Comparison of ENCODE assay signal across 21 cellular contexts in the genomic region with DNA sequence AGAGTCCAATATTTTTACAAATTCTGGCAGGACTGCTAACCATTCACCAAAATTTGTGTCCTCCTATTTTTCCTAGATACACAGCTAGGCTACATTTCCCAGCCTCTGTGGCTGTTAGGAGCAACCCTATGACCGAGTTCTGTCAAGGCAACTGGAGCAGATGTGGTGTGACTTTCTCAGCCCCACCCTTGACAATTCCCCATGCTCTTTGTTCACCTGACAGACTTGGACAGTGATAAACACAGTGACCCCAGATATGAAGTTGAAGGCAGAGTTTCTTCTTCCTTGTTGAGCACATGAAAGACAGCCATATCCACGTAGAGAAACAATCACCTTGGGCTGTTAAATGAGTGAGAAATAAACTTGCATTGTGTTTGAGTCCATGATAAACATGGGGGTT.
DNase-seq lines count a peak whose midpoint lies in the region; ATAC-seq, FAIRE-seq and TF ChIP-seq lines count a peak whose summit lies in the region.
"Had no signal": no experiment of that assay in that cellular context is flagged by ENCODE, and none has a peak within 500 bp of the region (broad histone marks: within the 10 kb centered on the region; RNA-seq: fewer than 3 reads in every experiment).

No MANE protein-coding gene starts in this region.

- H2AK5ac ChIP-seq in mesendoderm (ENCODE audit: low read length), result no peak overlapping the region

- no peaks in the 10 kb centered on the region for H3K36me3 ChIP-seq in hepatocyte (replicated peaks; ENCODE audit: insufficient read depth, low read depth)
- no peaks in the 10 kb centered on the region for H3K36me3 ChIP-seq in mesendoderm (ENCODE audit: control insufficient read depth, insufficient read depth, low read length)
- H3K36me3 ChIP-seq in small intestine (ENCODE audit: control insufficient read depth in 2 of 2, insufficient read depth in 2 of 2, low read length in 2 of 2), result no peaks in the 10 kb centered on the region
- no peaks in the 10 kb centered on the region for H3K36me3 ChIP-seq in upper lobe of right lung
- H3K36me3 ChIP-seq: BLaER1 treated with 17β-estradiol and CSF1 and Interleukin-3, amounts not matched to agents 10 nM and 100 nM had no signal

- no peak overlapping the region for H2BK15ac ChIP-seq in mesendoderm (replicated peaks; ENCODE audit: low read depth)

- ATAC-seq in upper lobe of right lung (no peak), HG03565 (IDR thresholded peaks at IDR 0.05; ENCODE audit: unreplicated experiment) (no peak)
- ATAC-seq: A549; CD8-positive, alpha-beta T cell had no signal

- TF ChIP-seq CTCF in hepatocyte (IDR thresholded peaks at IDR 0.05; ENCODE audit: poor library complexity), result no peak
- no peak for TF ChIP-seq CTCF in upper lobe of right lung (IDR thresholded peaks at IDR 0.05)

- H3K56ac ChIP-seq in mesendoderm (ENCODE audit: low read length), result no peak overlapping the region

- H3K27ac ChIP-seq in hepatocyte, result no peak overlapping the region
- H3K27ac ChIP-seq in mesendoderm (ENCODE audit: low read depth, low read length), result no peak overlapping the region
- no peak overlapping the region for H3K27ac ChIP-seq in small intestine (ENCODE audit: low read depth in 1 of 2, low read length in 1 of 2)
- H3K27ac ChIP-seq in upper lobe of right lung, result no peak overlapping the region
- H3K27ac ChIP-seq: 22Rv1; A549; BLaER1 treated with 17β-estradiol and CSF1 and Interleukin-3, amounts not matched to agents 10 nM and 100 nM; C4-2B had no signal

- H3K18ac ChIP-seq in mesendoderm (ENCODE audit: low read length), result no peak overlapping the region

- no peak overlapping the region for H2BK120ac ChIP-seq in mesendoderm (ENCODE audit: low read depth, low read length)

- peak; percentile 49 for DNase-seq in NCI-H748 (lab: John Stamatoyannopoulos, UW; ENCODE audit: unreplicated experiment)
- no peak for DNase-seq in NCI-H748 treated with DMSO at 0.1 percent for 48 hours (lab: John Stamatoyannopoulos, UW)
- DNase-seq in hepatocyte (ENCODE audit: low spot score), result peak; percentile 11
- peak; percentile 57 for DNase-seq in mesendoderm
- peak; percentile 64 for DNase-seq in small intestine
- no peak for DNase-seq in upper lobe of right lung
- no peak for DNase-seq in GM19239 (ENCODE audit: insufficient read length, low spot score)
- DNase-seq: AML-193; Caco-2; Calu3; CD4-positive, alpha-beta T cell; CD8-positive, alpha-beta T cell; DMS79 treated with DMSO at 0.1 percent for 48 hours; GF-D8 had no signal

- no peak overlapping the region for H4K8ac ChIP-seq in mesendoderm (ENCODE audit: low read depth, low read length)

- H3K79me1 ChIP-seq in mesendoderm (ENCODE audit: low read length), result no peaks in the 10 kb centered on the region

- H3K27me3 ChIP-seq in hepatocyte (no peaks in the 10 kb centered on the region), mesendoderm (ENCODE audit: insufficient read depth, low read length, poor library complexity) (no peaks in the 10 kb centered on the region), small intestine (ENCODE audit: control insufficient read depth in 2 of 2, insufficient read depth in 2 of 2, low read length in 2 of 2) (no peaks in the 10 kb centered on the region), upper lobe of right lung (no peaks in the 10 kb centered on the region)
- H3K27me3 ChIP-seq: BLaER1 treated with 17β-estradiol and CSF1 and Interleukin-3, amounts not matched to agents 10 nM and 100 nM had no signal

- H3K9me2 ChIP-seq in hepatocyte (replicated peaks; ENCODE audit: insufficient read depth), result no peaks in the 10 kb centered on the region

- no peaks in the 10 kb centered on the region for H4K20me1 ChIP-seq in hepatocyte (ENCODE audit: insufficient read depth, poor library complexity, severe bottlenecking)
- H4K20me1 ChIP-seq: BLaER1 treated with 17β-estradiol and CSF1 and Interleukin-3, amounts not matched to agents 10 nM and 100 nM had no signal

- H3K4me2 ChIP-seq in hepatocyte (no peak overlapping the region), mesendoderm (ENCODE audit: low read length) (no peak overlapping the region)
- H3K4me2 ChIP-seq: A549 had no signal

- H4K5ac ChIP-seq in mesendoderm (ENCODE audit: low read length), result no peak overlapping the region

- no peak overlapping the region for H3K9ac ChIP-seq in mesendoderm (ENCODE audit: low read length)
- H3K9ac ChIP-seq: BLaER1 treated with 17β-estradiol and CSF1 and Interleukin-3, amounts not matched to agents 10 nM and 100 nM had no signal

- no peak overlapping the region for H2AFZ ChIP-seq in hepatocyte

- FAIRE-seq in small intestine (lab: Jason Lieb, UNC) (no peak), GM19239 (lab: Jason Lieb, UNC) (no peak)
- FAIRE-seq: A549, D721Med, GM12891 had no signal

- H3K9me3 ChIP-seq in hepatocyte (ENCODE audit: low read depth) (no peaks in the 10 kb centered on the region), small intestine (ENCODE audit: control insufficient read depth, low read depth) (no peaks in the 10 kb centered on the region), upper lobe of right lung (no peaks in the 10 kb centered on the region)
- H3K9me3 ChIP-seq: A549; BLaER1 treated with 17β-estradiol and CSF1 and Interleukin-3, amounts not matched to agents 10 nM and 100 nM; Caco-2 had no signal

- intact Hi-C loops in upper lobe of right lung (cut with DNase I), result no loop called here

- no peak overlapping the region for H2BK5ac ChIP-seq in mesendoderm (ENCODE audit: low read length)

- no peak overlapping the region for H3K4ac ChIP-seq in mesendoderm (ENCODE audit: low read depth, low read length)

- H3K4me1 ChIP-seq in hepatocyte (ENCODE audit: insufficient read depth), result no peaks in the 10 kb centered on the region
- no peaks in the 10 kb centered on the region for H3K4me1 ChIP-seq in mesendoderm (ENCODE audit: control insufficient read depth, low read depth, low read length)
- no peaks in the 10 kb centered on the region for H3K4me1 ChIP-seq in small intestine (ENCODE audit: control insufficient read depth in 2 of 2, insufficient read depth in 1 of 2, low read depth in 1 of 2, low read length in 1 of 2)
- H3K4me1 ChIP-seq in upper lobe of right lung, result no peaks in the 10 kb centered on the region
- H3K4me1 ChIP-seq: A549, Caco-2 had no signal

- H3K4me3 ChIP-seq in hepatocyte (no peak overlapping the region), mesendoderm (ENCODE audit: low read length) (no peak overlapping the region), small intestine (ENCODE audit: low read depth in 1 of 2, low read length in 2 of 2) (no peak overlapping the region), upper lobe of right lung (no peak overlapping the region)
- H3K4me3 ChIP-seq: A549; BLaER1 treated with 17β-estradiol and CSF1 and Interleukin-3, amounts not matched to agents 10 nM and 100 nM had no signal

- 42% methylated on average over 2 of the region's 2 CpGs for WGBS in hepatocyte (ENCODE audit: low lambda C conversion rate, missing lambda C conversion rate)
- WGBS in mesendoderm (ENCODE audit: extremely low coverage, insufficient coverage, low lambda C conversion rate), result no CpG with 5 or more reads among the region's 2 CpGs
- 10 to 34% (median 17%) methylated on average over 2 of the region's 2 CpGs for WGBS in small intestine, 3 donors

- H3K23ac ChIP-seq in mesendoderm (ENCODE audit: low read length), result no peak overlapping the region

- H3K79me2 ChIP-seq in hepatocyte (no peaks in the 10 kb centered on the region), mesendoderm (ENCODE audit: control insufficient read depth, insufficient read depth, low read length) (no peaks in the 10 kb centered on the region)

Comparison
In these comparisons a context has a peak if more than half of its experiments do, and no peak if none do; other contexts are left out.
1. DNase-seq: peak in NCI-H748 (single experiment), hepatocyte (single experiment), mesendoderm (single experiment) and small intestine (single experiment); none in NCI-H748 treated with DMSO at 0.1 percent for 48 hours (single experiment), upper lobe of right lung (single experiment) and GM19239 (single experiment).